Comparison of ENCODE assay signal across 1 cellular context in the genomic region with DNA sequence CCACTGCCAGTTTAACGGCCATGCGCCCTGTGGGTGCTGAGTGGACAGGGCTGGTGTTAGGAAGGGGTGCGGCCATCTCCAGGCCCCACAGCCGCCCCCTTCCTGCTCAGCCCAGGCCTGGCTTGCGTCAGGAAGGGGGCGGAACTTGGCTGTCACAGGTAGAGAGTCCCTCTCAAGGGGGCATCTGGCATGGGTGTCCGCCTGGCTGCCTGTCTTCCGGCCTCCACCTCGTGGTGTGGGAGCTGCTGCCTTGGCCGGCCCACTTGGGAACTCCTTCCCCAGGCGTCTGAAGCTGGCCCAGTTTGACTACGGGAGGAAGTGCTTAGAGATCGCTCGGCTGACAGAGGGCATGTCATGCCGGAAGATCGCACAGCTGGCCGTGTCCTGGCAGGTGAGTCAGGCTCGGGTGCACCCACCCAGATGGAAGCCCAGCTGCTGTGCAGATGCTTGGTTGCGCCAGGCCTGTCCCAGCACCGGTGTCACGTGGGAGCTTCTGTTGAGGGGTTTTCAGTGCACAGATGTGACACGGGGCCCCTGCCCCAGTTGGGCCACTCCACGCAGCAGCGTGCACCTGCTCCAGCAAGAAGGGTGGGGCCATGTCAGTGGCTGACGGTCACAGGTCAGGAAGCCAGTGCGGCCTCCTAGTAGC.
TF ChIP-seq lines count a peak whose summit lies in the region.

No MANE protein-coding gene starts in this region.

TF ChIP-seq in HepG2, 621 proteins besides CTCF, POLR2A, EP300 and RAD21 (continued from another document):
- no peak for TF ChIP-seq NR2F6 (IDR thresholded peaks at IDR 0.05)
- 0 out of 2 replicates have a peak, but pooled peaks have one; percentile 5 for TF ChIP-seq NR2F6 (CRISPR knock-in tag; IDR thresholded peaks at IDR 0.05)
- 0 out of 2 replicates have a peak, but pooled peaks have one; percentile 30 for TF ChIP-seq RELA (CRISPR knock-in tag; IDR thresholded peaks at IDR 0.05)
- TF ChIP-seq KAT8 (CRISPR knock-in tag; IDR thresholded peaks at IDR 0.05), result peak; percentile 24; the same call in 1 of the 2 replicates
- no peak for TF ChIP-seq BHLHE40 (IDR thresholded peaks at IDR 0.05; ENCODE audit: low read length)
- TF ChIP-seq, protein P1, sequence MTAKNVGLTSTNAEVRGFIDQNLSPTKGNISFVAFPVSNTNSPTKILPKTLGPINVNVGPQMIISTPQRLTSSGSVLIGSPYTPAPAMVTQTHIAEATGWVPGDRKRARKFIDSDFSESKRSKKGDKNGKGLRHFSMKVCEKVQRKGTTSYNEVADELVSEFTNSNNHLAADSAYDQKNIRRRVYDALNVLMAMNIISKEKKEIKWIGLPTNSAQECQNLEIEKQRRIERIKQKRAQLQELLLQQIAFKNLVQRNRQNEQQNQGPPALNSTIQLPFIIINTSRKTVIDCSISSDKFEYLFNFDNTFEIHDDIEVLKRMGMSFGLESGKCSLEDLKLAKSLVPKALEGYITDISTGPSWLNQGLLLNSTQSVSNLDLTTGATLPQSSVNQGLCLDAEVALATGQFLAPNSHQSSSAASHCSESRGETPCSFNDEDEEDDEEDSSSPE (CRISPR knock-in tag; IDR thresholded peaks at IDR 0.05), result 0 out of 2 replicates have a peak, but pooled peaks have one; percentile 25
- TF ChIP-seq RXRA (CRISPR knock-in tag; IDR thresholded peaks at IDR 0.05), result 0 out of 2 replicates have a peak, but pooled peaks have one; percentile 23
- no peak for TF ChIP-seq PCBP1 (IDR thresholded peaks at IDR 0.05; ENCODE audit: borderline replicate concordance, low read depth, low read length)
- 0 out of 2 replicates have a peak, but pooled peaks have one; percentile 12 for TF ChIP-seq MEIS1 (CRISPR knock-in tag; IDR thresholded peaks at IDR 0.05; ENCODE audit: borderline replicate concordance)
- no peak for TF ChIP-seq ZNF333 (CRISPR knock-in tag; IDR thresholded peaks at IDR 0.05; ENCODE audit: borderline replicate concordance)
- no peak for TF ChIP-seq SRSF1 (optimal IDR thresholded peaks at IDR 0.05; ENCODE audit: low read depth, low read length)
- TF ChIP-seq, protein P2, sequence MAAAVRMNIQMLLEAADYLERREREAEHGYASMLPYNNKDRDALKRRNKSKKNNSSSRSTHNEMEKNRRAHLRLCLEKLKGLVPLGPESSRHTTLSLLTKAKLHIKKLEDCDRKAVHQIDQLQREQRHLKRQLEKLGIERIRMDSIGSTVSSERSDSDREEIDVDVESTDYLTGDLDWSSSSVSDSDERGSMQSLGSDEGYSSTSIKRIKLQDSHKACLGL (CRISPR knock-in tag; IDR thresholded peaks at IDR 0.05), result peak; percentile 29; the same call in 1 of the 2 replicates
- peak; percentile 54; the same call in 1 of the 3 replicates for TF ChIP-seq MXI1 (IDR thresholded peaks at IDR 0.05; ENCODE audit: borderline replicate concordance, low read depth, low read length)
- TF ChIP-seq, protein P3, sequence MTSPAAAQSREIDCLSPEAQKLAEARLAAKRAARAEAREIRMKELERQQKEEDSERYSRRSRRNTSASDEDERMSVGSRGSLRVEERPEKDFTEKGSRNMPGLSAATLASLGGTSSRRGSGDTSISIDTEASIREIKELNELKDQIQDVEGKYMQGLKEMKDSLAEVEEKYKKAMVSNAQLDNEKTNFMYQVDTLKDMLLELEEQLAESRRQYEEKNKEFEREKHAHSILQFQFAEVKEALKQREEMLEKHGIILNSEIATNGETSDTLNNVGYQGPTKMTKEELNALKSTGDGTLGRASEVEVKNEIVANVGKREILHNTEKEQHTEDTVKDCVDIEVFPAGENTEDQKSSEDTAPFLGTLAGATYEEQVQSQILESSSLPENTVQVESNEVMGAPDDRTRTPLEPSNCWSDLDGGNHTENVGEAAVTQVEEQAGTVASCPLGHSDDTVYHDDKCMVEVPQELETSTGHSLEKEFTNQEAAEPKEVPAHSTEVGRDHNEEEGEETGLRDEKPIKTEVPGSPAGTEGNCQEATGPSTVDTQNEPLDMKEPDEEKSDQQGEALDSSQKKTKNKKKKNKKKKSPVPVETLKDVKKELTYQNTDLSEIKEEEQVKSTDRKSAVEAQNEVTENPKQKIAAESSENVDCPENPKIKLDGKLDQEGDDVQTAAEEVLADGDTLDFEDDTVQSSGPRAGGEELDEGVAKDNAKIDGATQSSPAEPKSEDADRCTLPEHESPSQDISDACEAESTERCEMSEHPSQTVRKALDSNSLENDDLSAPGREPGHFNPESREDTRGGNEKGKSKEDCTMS (CRISPR knock-in tag; conservative IDR thresholded peaks at IDR 0.05), result no peak
- peak; percentile 23; the same call in 1 of the 2 replicates for TF ChIP-seq AKAP8 (CRISPR knock-in tag; IDR thresholded peaks at IDR 0.05)
- TF ChIP-seq GATAD1 (CRISPR knock-in tag; IDR thresholded peaks at IDR 0.05), result 0 out of 2 replicates have a peak, but pooled peaks have one; percentile 18
- TF ChIP-seq SATB2 (CRISPR knock-in tag; IDR thresholded peaks at IDR 0.05), result no peak
- TF ChIP-seq ASH2L (IDR thresholded peaks at IDR 0.05; ENCODE audit: insufficient read length, low read depth, low read length), result peak; percentile 29
- TF ChIP-seq CREB1 (IDR thresholded peaks at IDR 0.05), result no peak
- peak; percentile 66 for TF ChIP-seq CREB1 (CRISPR knock-in tag; IDR thresholded peaks at IDR 0.05)
